1 cellular context compared by ENCODE assay signal in genomic region chr2:225002039-225002655, GRCh38.
A peak's percentile ranks its signal among the peaks of the same experiment; 100 is the strongest.
TF ChIP-seq lines count a peak whose summit lies in the region.

No MANE protein-coding gene starts in this region.

TF ChIP-seq in GM12878, 131 proteins besides CTCF, POLR2A, EP300 and RAD21 (continued from another document):
- TF ChIP-seq HSF1 (IDR thresholded peaks at IDR 0.05; ENCODE audit: low read depth, low read length) (no peak), NBN (IDR thresholded peaks at IDR 0.05) (no peak), YY1 (IDR thresholded peaks at IDR 0.05; ENCODE audit: low read depth, low read length) (peak; percentile 45; the same call in 1 of the 2 replicates), ETV6 (conservative IDR thresholded peaks at IDR 0.05 in 1 of 2, IDR thresholded peaks at IDR 0.05 in 1 of 2; ENCODE audit: borderline replicate concordance in 1 of 2, low read depth in 1 of 2) (no peak), MXI1 (IDR thresholded peaks at IDR 0.05; ENCODE audit: low read depth, low read length) (0 out of 2 replicates have a peak, but pooled peaks have one; percentile 35), BMI1 (IDR thresholded peaks at IDR 0.05; ENCODE audit: borderline replicate concordance) (no peak), SMARCA5 (IDR thresholded peaks at IDR 0.05) (0 out of 2 replicates have a peak, but pooled peaks have one; percentile 53), MEF2A (IDR thresholded peaks at IDR 0.05; ENCODE audit: insufficient read depth, low read depth, low read length) (peak; percentile 45; the same call in 1 of the 2 replicates), SIX5 (IDR thresholded peaks at IDR 0.05; ENCODE audit: low read depth, low read length, severe bottlenecking) (no peak), IRF3 (IDR thresholded peaks at IDR 0.05) (no peak), IRF4 (IDR thresholded peaks at IDR 0.05; ENCODE audit: low read depth, low read length) (0 out of 2 replicates have a peak, but pooled peaks have one; percentile 28), BCL3 (IDR thresholded peaks at IDR 0.05; ENCODE audit: borderline replicate concordance, insufficient read depth, low read depth, low read length, poor library complexity, severe bottlenecking) (no peak)
- TF ChIP-seq, protein P1, sequence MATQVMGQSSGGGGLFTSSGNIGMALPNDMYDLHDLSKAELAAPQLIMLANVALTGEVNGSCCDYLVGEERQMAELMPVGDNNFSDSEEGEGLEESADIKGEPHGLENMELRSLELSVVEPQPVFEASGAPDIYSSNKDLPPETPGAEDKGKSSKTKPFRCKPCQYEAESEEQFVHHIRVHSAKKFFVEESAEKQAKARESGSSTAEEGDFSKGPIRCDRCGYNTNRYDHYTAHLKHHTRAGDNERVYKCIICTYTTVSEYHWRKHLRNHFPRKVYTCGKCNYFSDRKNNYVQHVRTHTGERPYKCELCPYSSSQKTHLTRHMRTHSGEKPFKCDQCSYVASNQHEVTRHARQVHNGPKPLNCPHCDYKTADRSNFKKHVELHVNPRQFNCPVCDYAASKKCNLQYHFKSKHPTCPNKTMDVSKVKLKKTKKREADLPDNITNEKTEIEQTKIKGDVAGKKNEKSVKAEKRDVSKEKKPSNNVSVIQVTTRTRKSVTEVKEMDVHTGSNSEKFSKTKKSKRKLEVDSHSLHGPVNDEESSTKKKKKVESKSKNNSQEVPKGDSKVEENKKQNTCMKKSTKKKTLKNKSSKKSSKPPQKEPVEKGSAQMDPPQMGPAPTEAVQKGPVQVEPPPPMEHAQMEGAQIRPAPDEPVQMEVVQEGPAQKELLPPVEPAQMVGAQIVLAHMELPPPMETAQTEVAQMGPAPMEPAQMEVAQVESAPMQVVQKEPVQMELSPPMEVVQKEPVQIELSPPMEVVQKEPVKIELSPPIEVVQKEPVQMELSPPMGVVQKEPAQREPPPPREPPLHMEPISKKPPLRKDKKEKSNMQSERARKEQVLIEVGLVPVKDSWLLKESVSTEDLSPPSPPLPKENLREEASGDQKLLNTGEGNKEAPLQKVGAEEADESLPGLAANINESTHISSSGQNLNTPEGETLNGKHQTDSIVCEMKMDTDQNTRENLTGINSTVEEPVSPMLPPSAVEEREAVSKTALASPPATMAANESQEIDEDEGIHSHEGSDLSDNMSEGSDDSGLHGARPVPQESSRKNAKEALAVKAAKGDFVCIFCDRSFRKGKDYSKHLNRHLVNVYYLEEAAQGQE (IDR thresholded peaks at IDR 0.05; ENCODE audit: low read depth, low read length): no peak
TF ChIP-seq in GM12878: peak in this region for 9.
